Comparison of ENCODE assay signal across 8 cellular contexts in the genomic region with DNA sequence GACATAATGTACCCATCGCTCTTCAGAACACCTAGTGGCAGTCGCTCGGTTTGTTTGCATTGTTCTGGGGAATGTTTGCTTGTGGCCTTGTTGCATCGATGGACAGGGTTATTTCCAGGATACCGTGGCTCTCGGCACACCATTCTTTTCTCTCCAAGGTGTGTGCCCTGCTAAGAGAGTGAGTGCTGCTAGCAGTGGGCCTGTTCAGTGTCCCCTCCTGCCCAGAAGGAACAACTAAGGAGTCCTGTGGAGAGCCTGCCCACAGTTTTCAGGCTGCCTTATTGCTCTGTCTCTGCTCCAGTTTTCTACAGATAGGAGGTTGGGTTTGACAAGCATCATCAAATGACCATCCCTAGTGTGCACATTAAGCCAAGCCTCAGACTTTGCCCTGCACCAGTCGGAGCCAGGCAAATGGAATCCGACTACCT. TPM values are rescaled to one million over a fixed set of nuclear protein-coding genes. Genes with fewer than 3 reads are reported as not detected.
DNase-seq lines count a peak whose midpoint lies in the region; ATAC-seq and FAIRE-seq lines count a peak whose summit lies in the region.

No MANE protein-coding gene starts in this region.

- H3K27ac Mint-ChIP-seq in activated CD4-positive, alpha-beta memory T cell treated with anti-CD3 and anti-CD28 coated beads for 36 hours = no peak overlapping the region
- H3K27ac Mint-ChIP-seq in immature natural killer cell = peak overlapping the region in 5 of 6 donors; percentile 76 to 99 (median 98)
- H3K27ac Mint-ChIP-seq in stimulated activated effector memory CD8-positive, alpha-beta T cell treated with anti-CD3 and anti-CD28 coated beads, Interleukin-12 subunit alpha, Interleukin-12 subunit beta, amount 100 ng/mL, for 72 hours = no peak overlapping the region

- peaks cover 50% of the 10 kb centered on the region for H3K4me1 Mint-ChIP-seq in activated CD4-positive, alpha-beta memory T cell treated with anti-CD3 and anti-CD28 coated beads for 36 hours (ENCODE audit: low read depth)
- peaks cover 36 to 57% of the 10 kb centered on the region in 2 donors for H3K4me1 Mint-ChIP-seq in immature natural killer cell
- peaks cover 48% of the 10 kb centered on the region for H3K4me1 Mint-ChIP-seq in stimulated activated effector memory CD8-positive, alpha-beta T cell treated with anti-CD3 and anti-CD28 coated beads, Interleukin-12 subunit alpha, Interleukin-12 subunit beta, amount 100 ng/mL, for 72 hours

- CTCF ChIA-PET in activated CD4-positive, alpha-beta memory T cell treated with anti-CD3 and anti-CD28 coated beads for 36 hours (lab: Charles Lee) = interaction anchor here (0.7 kb wide), 1 partner anchor 21 kb away, joined by 3 read pairs; no protein-coding TSS in a partner anchor

- H3K36me3 Mint-ChIP-seq in activated CD4-positive, alpha-beta memory T cell treated with anti-CD3 and anti-CD28 coated beads for 36 hours = no peaks in the 10 kb centered on the region
- no peaks in the 10 kb centered on the region for H3K36me3 Mint-ChIP-seq in immature natural killer cell
- H3K36me3 Mint-ChIP-seq in stimulated activated effector memory CD8-positive, alpha-beta T cell treated with anti-CD3 and anti-CD28 coated beads, Interleukin-12 subunit alpha, Interleukin-12 subunit beta, amount 100 ng/mL, for 72 hours = peaks cover 6% of the 10 kb centered on the region

- FAIRE-seq in RCC 7860 (lab: Jason Lieb, UNC) = no peak

- POLR2A ChIA-PET in activated CD4-positive, alpha-beta memory T cell treated with anti-CD3 and anti-CD28 coated beads for 36 hours (lab: Charles Lee) = no interaction called here

- H3K4me3 Mint-ChIP-seq in activated CD4-positive, alpha-beta memory T cell treated with anti-CD3 and anti-CD28 coated beads for 36 hours = peak overlapping the region; percentile 77
- H3K4me3 Mint-ChIP-seq in immature natural killer cell = peak overlapping the region; percentile 73 to 90 (median 88)
- H3K4me3 Mint-ChIP-seq in stimulated activated effector memory CD8-positive, alpha-beta T cell treated with anti-CD3 and anti-CD28 coated beads, Interleukin-12 subunit alpha, Interleukin-12 subunit beta, amount 100 ng/mL, for 72 hours = peak overlapping the region; percentile 78

- DNase-seq in NCI-H2029 treated with DMSO at 0.1 percent for 48 hours (lab: John Stamatoyannopoulos, UW) (peak; percentile 35), NCI-H2029 (lab: John Stamatoyannopoulos, UW) (no peak), immature natural killer cell (no peak), hippocampal formation (lab: John Stamatoyannopoulos, UW) (no peak), RCC 7860 (ENCODE audit: low spot score) (no peak)
- DNase-seq in activated CD4-positive, alpha-beta memory T cell treated with anti-CD3 and anti-CD28 coated beads for 36 hours = no peak
- no peak for DNase-seq in stimulated activated effector memory CD8-positive, alpha-beta T cell treated with anti-CD3 and anti-CD28 coated beads, Interleukin-12 subunit alpha, Interleukin-12 subunit beta, amount 100 ng/mL, for 72 hours (ENCODE audit: low spot score in 2 of 2)

- intact Hi-C loops in activated CD4-positive, alpha-beta memory T cell treated with anti-CD3 and anti-CD28 coated beads for 36 hours (cut with micrococcal nuclease) = loop anchor here (5.0 to 10.0 kb wide), 3 partner anchors 156 to 1281 kb away; a partner anchor contains a TSS

- H3K27me3 Mint-ChIP-seq in activated CD4-positive, alpha-beta memory T cell treated with anti-CD3 and anti-CD28 coated beads for 36 hours = no peaks in the 10 kb centered on the region
- peaks cover 9 to 15% (median 10%) of the 10 kb centered on the region in 3 donors for H3K27me3 Mint-ChIP-seq in immature natural killer cell (ENCODE audit: low read depth in 3 of 3)

- no peak for ATAC-seq in stimulated activated effector memory CD8-positive, alpha-beta T cell treated with anti-CD3 and anti-CD28 coated beads, Interleukin-12 subunit alpha, Interleukin-12 subunit beta, amount 100 ng/mL, for 72 hours
- ATAC-seq in HG02642 (IDR thresholded peaks at IDR 0.05; ENCODE audit: poor library complexity, unreplicated experiment) = no peak

- no peaks in the 10 kb centered on the region for H3K9me3 Mint-ChIP-seq in activated CD4-positive, alpha-beta memory T cell treated with anti-CD3 and anti-CD28 coated beads for 36 hours
- H3K9me3 Mint-ChIP-seq in immature natural killer cell = no peaks in the 10 kb centered on the region
- H3K9me3 Mint-ChIP-seq in stimulated activated effector memory CD8-positive, alpha-beta T cell treated with anti-CD3 and anti-CD28 coated beads, Interleukin-12 subunit alpha, Interleukin-12 subunit beta, amount 100 ng/mL, for 72 hours = no peaks in the 10 kb centered on the region

RNA-seq across cellular contexts. Expression of a gene that starts 1.4 kb away (rescaled TPM):
- total RNA-seq in activated CD4-positive, alpha-beta memory T cell treated with anti-CD3 and anti-CD28 coated beads for 36 hours = 10 to 100 TPM; 12.1 to 13.4 TPM
- polyA plus RNA-seq in immature natural killer cell = 10 to 100 TPM; 16.5 to 32.7 (median 20.8) TPM

RNA-seq across cellular contexts. Expression of a gene that starts 36.8 kb away (rescaled TPM):
- under 1 TPM; 0.43 to 0.58 TPM for total RNA-seq in activated CD4-positive, alpha-beta memory T cell treated with anti-CD3 and anti-CD28 coated beads for 36 hours
- under 1 TPM in 2 of 3 donors, not detected in 1; 0.08 to 0.09 TPM for polyA plus RNA-seq in immature natural killer cell

RNA-seq across cellular contexts. Expression of a gene that starts 43.7 kb away (rescaled TPM):
- total RNA-seq in activated CD4-positive, alpha-beta memory T cell treated with anti-CD3 and anti-CD28 coated beads for 36 hours = 10 to 100 TPM; 10.7 to 11.4 TPM
- 10 to 100 TPM in 1 of 3 donors, 1 to 10 TPM in 2; 6.4 to 11.9 (median 7.6) TPM for polyA plus RNA-seq in immature natural killer cell

RNA-seq across cellular contexts. Expression of a gene that starts 58.4 kb away (rescaled TPM):
- under 1 TPM; 0.73 to 0.88 TPM for total RNA-seq in activated CD4-positive, alpha-beta memory T cell treated with anti-CD3 and anti-CD28 coated beads for 36 hours
- not detected for polyA plus RNA-seq in immature natural killer cell

Comparison
In these comparisons a context has a peak if more than half of its experiments do, and no peak if none do; other contexts are left out.
1. H3K27ac Mint-ChIP-seq: peak in immature natural killer cell (5 of 6); none in activated CD4-positive, alpha-beta memory T cell treated with anti-CD3 and anti-CD28 coated beads for 36 hours (single experiment) and stimulated activated effector memory CD8-positive, alpha-beta T cell treated with anti-CD3 and anti-CD28 coated beads, Interleukin-12 subunit alpha, Interleukin-12 subunit beta, amount 100 ng/mL, for 72 hours (single experiment).
2. Peak in every context shown above with its lines, with median percentiles within 50 percentile points of each other: H3K4me3 Mint-ChIP-seq.